In the genomic region with DNA sequence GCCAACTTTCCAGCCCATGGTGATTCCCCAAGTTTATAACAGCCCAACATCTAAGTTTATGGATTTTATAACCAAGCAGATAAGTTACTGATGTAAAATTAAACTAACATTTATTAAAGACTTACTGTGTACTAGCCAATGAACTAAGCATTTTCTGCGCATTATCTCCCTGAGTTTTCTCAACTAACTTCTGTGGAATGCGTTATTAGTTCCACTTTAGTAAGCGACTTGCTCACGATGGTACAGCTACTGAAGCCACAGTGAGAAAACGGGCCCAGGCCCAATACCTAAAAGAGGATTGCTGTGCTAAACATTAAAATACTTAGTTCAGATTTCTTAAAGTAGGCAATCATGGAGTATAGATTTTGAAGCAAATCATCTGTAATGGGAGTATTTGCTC, we compare ENCODE assay signal across 25 cellular contexts.
"Had no signal": no experiment of that assay in that cellular context is flagged by ENCODE, and none has a peak within 500 bp of the region (broad histone marks: within the 10 kb centered on the region; RNA-seq: fewer than 3 reads in every experiment).

No MANE protein-coding gene starts in this region.

- H3K27ac Mint-ChIP-seq: activated CD4-positive, alpha-beta T cell treated with anti-CD3 and anti-CD28 coated beads for 36 hours; activated naive CD4-positive, alpha-beta T cell treated with anti-CD3 and anti-CD28 coated beads for 36 hours; stimulated activated effector memory CD8-positive, alpha-beta T cell treated with anti-CD3 and anti-CD28 coated beads, Interleukin-12 subunit alpha, Interleukin-12 subunit beta, amount 100 ng/mL, for 72 hours; WTC11 had no signal

- H3K27me3 ChIP-seq: pancreas, right lobe of liver, stomach, transverse colon had no signal

- H3K4me3 ChIP-seq: pancreas, right lobe of liver, stomach, transverse colon had no signal

- H3K36me3 Mint-ChIP-seq: brain; naive thymus-derived CD8-positive, alpha-beta T cell; stimulated activated effector memory CD8-positive, alpha-beta T cell treated with anti-CD3 and anti-CD28 coated beads, Interleukin-12 subunit alpha, Interleukin-12 subunit beta, amount 100 ng/mL, for 72 hours; WTC11 had no signal

- H3K4me3 Mint-ChIP-seq: activated CD4-positive, alpha-beta T cell treated with anti-CD3 and anti-CD28 coated beads for 36 hours; activated naive CD4-positive, alpha-beta T cell treated with anti-CD3 and anti-CD28 coated beads for 36 hours; brain; memory B cell; naive thymus-derived CD8-positive, alpha-beta T cell; stimulated activated effector memory CD8-positive, alpha-beta T cell treated with anti-CD3 and anti-CD28 coated beads, Interleukin-12 subunit alpha, Interleukin-12 subunit beta, amount 100 ng/mL, for 72 hours; WTC11 had no signal

- H3K4me1 ChIP-seq: pancreas, stomach, transverse colon had no signal

- H3K27ac ChIP-seq: pancreas, right lobe of liver, stomach, transverse colon had no signal

- H3K9me3 Mint-ChIP-seq: stimulated activated effector memory CD8-positive, alpha-beta T cell treated with anti-CD3 and anti-CD28 coated beads, Interleukin-12 subunit alpha, Interleukin-12 subunit beta, amount 100 ng/mL, for 72 hours had no signal

- DNase-seq: activated CD4-positive, alpha-beta T cell treated with anti-CD3 and anti-CD28 coated beads for 36 hours; activated CD4-positive, alpha-beta T cell treated with anti-CD3 and anti-CD28 coated beads, Interleukin-2, amount 50 U/mL, for 4 hours; activated CD8-positive, alpha-beta memory T cell treated with anti-CD3 and anti-CD28 coated beads, Interleukin-2, amount 50 U/mL, for 48 hours; activated naive CD4-positive, alpha-beta T cell treated with anti-CD3 and anti-CD28 coated beads for 36 hours; activated T-cell treated with anti-CD3 and anti-CD28 coated beads, Interleukin-2, amount 50 U/mL, for 48 hours; amygdala; caudate nucleus; effector memory CD4-positive, alpha-beta T cell; foreskin melanocyte; hypothalamus; left colon; naive thymus-derived CD8-positive, alpha-beta T cell; pancreas; right lobe of liver; small intestine; stimulated activated CD4-positive, alpha-beta T cell treated with anti-CD3 and anti-CD28 coated beads, Interleukin-2, amount 100 ng/mL, for 24 hours; stomach; T-helper 1 cell; T1000; transverse colon had no signal

- H3K9me3 ChIP-seq: pancreas, right lobe of liver, transverse colon had no signal

- H3K4me1 Mint-ChIP-seq: activated CD4-positive, alpha-beta T cell treated with anti-CD3 and anti-CD28 coated beads for 36 hours; naive thymus-derived CD8-positive, alpha-beta T cell; stimulated activated effector memory CD8-positive, alpha-beta T cell treated with anti-CD3 and anti-CD28 coated beads, Interleukin-12 subunit alpha, Interleukin-12 subunit beta, amount 100 ng/mL, for 72 hours; WTC11 had no signal

- H3K27me3 Mint-ChIP-seq: activated CD4-positive, alpha-beta T cell treated with anti-CD3 and anti-CD28 coated beads for 36 hours; brain had no signal

- ATAC-seq: activated CD4-positive, alpha-beta T cell treated with anti-CD3 and anti-CD28 coated beads for 36 hours; esophagus mucosa; left colon; naive thymus-derived CD8-positive, alpha-beta T cell; pancreas; right lobe of liver; stimulated activated effector memory CD8-positive, alpha-beta T cell treated with anti-CD3 and anti-CD28 coated beads, Interleukin-12 subunit alpha, Interleukin-12 subunit beta, amount 100 ng/mL, for 72 hours; WTC11 had no signal

- H3K36me3 ChIP-seq: pancreas, right lobe of liver, stomach, transverse colon had no signal
